In genomic region chr10:110972231-110973134, GRCh38 we compare ENCODE assay signal across 24 cellular contexts. TPM values are rescaled to one million over a fixed set of nuclear protein-coding genes. Genes with fewer than 3 reads are reported as not detected.
DNase-seq lines count a peak whose midpoint lies in the region; ATAC-seq, FAIRE-seq and TF ChIP-seq lines count a peak whose summit lies in the region.
"Had no signal": no experiment of that assay in that cellular context is flagged by ENCODE, and none has a peak within 500 bp of the region (broad histone marks: within the 10 kb centered on the region; RNA-seq: fewer than 3 reads in every experiment).

No MANE protein-coding gene starts in this region.

- H3K27ac ChIP-seq in VCaP: peak overlapping the region; percentile 47; the same call in 1 of the 2 replicates
- H3K27ac ChIP-seq in pancreas: peak overlapping the region in 2 of 4 donors; percentile 32 to 49
- H3K27ac ChIP-seq: brain microvascular endothelial cell, esophagus muscularis mucosa, lower lobe of right lung, skin epidermis, upper lobe of right lung had no signal

- H3K4me3 Mint-ChIP-seq in activated naive CD4-positive, alpha-beta T cell treated with anti-CD3 and anti-CD28 coated beads for 36 hours: no peak overlapping the region
- no peak overlapping the region for H3K4me3 Mint-ChIP-seq in Caco-2 (ENCODE audit: unreplicated experiment)

- FAIRE-seq in islet of Langerhans (lab: Jason Lieb, UNC): peak; percentile 30
- no peak for FAIRE-seq in pancreas (lab: Jason Lieb, UNC)
- FAIRE-seq: H54 had no signal

- CTCF ChIA-PET in activated naive CD4-positive, alpha-beta T cell treated with anti-CD3 and anti-CD28 coated beads for 36 hours (lab: Charles Lee): no interaction called here
- CTCF ChIA-PET in Caco-2 (lab: Charles Lee): no interaction called here

- H3K4me1 Mint-ChIP-seq in activated naive CD4-positive, alpha-beta T cell treated with anti-CD3 and anti-CD28 coated beads for 36 hours (ENCODE audit: low read depth): peaks cover 48% of the 10 kb centered on the region
- H3K4me1 Mint-ChIP-seq in Caco-2 (ENCODE audit: low read depth, unreplicated experiment): peaks cover 8% of the 10 kb centered on the region

- no peaks in the 10 kb centered on the region for H3K27me3 Mint-ChIP-seq in activated naive CD4-positive, alpha-beta T cell treated with anti-CD3 and anti-CD28 coated beads for 36 hours (ENCODE audit: low read depth)
- H3K27me3 Mint-ChIP-seq in Caco-2 (ENCODE audit: insufficient read depth, unreplicated experiment): no peaks in the 10 kb centered on the region
- H3K27me3 Mint-ChIP-seq: effector memory CD8-positive, alpha-beta T cell had no signal

- no peak for DNase-seq in activated naive CD4-positive, alpha-beta T cell treated with anti-CD3 and anti-CD28 coated beads for 36 hours
- no peak for DNase-seq in activated naive CD4-positive, alpha-beta T cell (lab: John Stamatoyannopoulos, UW)
- DNase-seq in pancreas (peak in 1 of 6 donors; percentile 18), AG20443 (ENCODE audit: low spot score) (no peak), Caco-2 (no peak), SK-N-DZ (ENCODE audit: low spot score) (no peak)
- DNase-seq: 8988T; AML-193; brain microvascular endothelial cell; effector memory CD8-positive, alpha-beta T cell; GDM1; islet precursor cell; lower lobe of right lung; NCI-H1092 treated with DMSO at 0.1 percent for 48 hours; NCI-H2029; NCI-H2227 treated with DMSO at 0.1 percent for 48 hours; T-helper 9 cell; upper lobe of right lung had no signal

- H3K27me3 ChIP-seq in pancreas (no peaks in the 10 kb centered on the region), Caco-2 (replicated peaks; ENCODE audit: control insufficient read depth, insufficient read depth, low read length) (no peaks in the 10 kb centered on the region)
- H3K27me3 ChIP-seq: brain microvascular endothelial cell, esophagus muscularis mucosa, upper lobe of right lung had no signal

- peaks cover 1% of the 10 kb centered on the region for H3K36me3 Mint-ChIP-seq in activated naive CD4-positive, alpha-beta T cell treated with anti-CD3 and anti-CD28 coated beads for 36 hours (ENCODE audit: low read depth)
- H3K36me3 Mint-ChIP-seq in Caco-2 (ENCODE audit: insufficient read depth, unreplicated experiment): no peaks in the 10 kb centered on the region

- intact Hi-C loops in activated naive CD4-positive, alpha-beta T cell treated with anti-CD3 and anti-CD28 coated beads for 36 hours (cut with micrococcal nuclease): no loop called here
- intact Hi-C loops in pancreas (cut with DNase I): no loop called here
- intact Hi-C loops in Caco-2 (cut with micrococcal nuclease; ENCODE audit: unreplicated experiment): no loop called here

- H3K36me3 ChIP-seq in pancreas (no peaks in the 10 kb centered on the region), Caco-2 (ENCODE audit: control insufficient read depth, insufficient read depth, low read length) (no peaks in the 10 kb centered on the region)
- H3K36me3 ChIP-seq: brain microvascular endothelial cell, esophagus muscularis mucosa, lower lobe of right lung, upper lobe of right lung had no signal

- POLR2A ChIA-PET in Caco-2 (lab: Charles Lee): no interaction called here

- H3K9me3 Mint-ChIP-seq in activated naive CD4-positive, alpha-beta T cell treated with anti-CD3 and anti-CD28 coated beads for 36 hours: no peaks in the 10 kb centered on the region
- no peaks in the 10 kb centered on the region for H3K9me3 Mint-ChIP-seq in Caco-2 (ENCODE audit: unreplicated experiment)
- H3K9me3 Mint-ChIP-seq: effector memory CD8-positive, alpha-beta T cell had no signal

- H3K9me3 ChIP-seq in pancreas (no peaks in the 10 kb centered on the region), Caco-2 (no peaks in the 10 kb centered on the region; the same call in 1 of the 2 replicates)
- H3K9me3 ChIP-seq: esophagus muscularis mucosa, lower lobe of right lung, upper lobe of right lung had no signal

- ATAC-seq in pancreas: peak in 3 of 4 donors; percentile 44 to 68 (median 58)
- ATAC-seq: effector memory CD8-positive, alpha-beta T cell; lower lobe of right lung; SK-N-SH treated with all-trans-retinoic acid at 6 μM for 48 hours; upper lobe of right lung had no signal

- WGBS in pancreas, 2 donors: 30 to 34% methylated on average over 5 of the region's 5 CpGs

- BruUV-seq in Caco-2 (replicated peaks; lab: Mats Ljungman, UMichigan): no TSS peak

- no peak for TF ChIP-seq CTCF in VCaP (conservative IDR thresholded peaks at IDR 0.05)
- TF ChIP-seq CTCF in pancreas (IDR thresholded peaks at IDR 0.05): no peak
- TF ChIP-seq CTCF in Caco-2 (IDR thresholded peaks at IDR 0.05; ENCODE audit: insufficient read depth in 1 of 2, low read depth in 1 of 2, low read length in 1 of 2, severe bottlenecking in 1 of 2, unreplicated experiment in 1 of 2): no peak

- peak overlapping the region; percentile 46 for H3K27ac Mint-ChIP-seq in activated naive CD4-positive, alpha-beta T cell treated with anti-CD3 and anti-CD28 coated beads for 36 hours
- no peak overlapping the region for H3K27ac Mint-ChIP-seq in Caco-2 (ENCODE audit: unreplicated experiment)

- H3K4me3 ChIP-seq in pancreas: no peak overlapping the region
- H3K4me3 ChIP-seq in Caco-2 (ENCODE audit: low read depth, low read length): no peak overlapping the region
- H3K4me3 ChIP-seq: esophagus muscularis mucosa, lower lobe of right lung, skin epidermis, upper lobe of right lung had no signal

- H3K4me1 ChIP-seq in pancreas (peaks cover 12 to 30% (median 19%) of the 10 kb centered on the region in 3 donors), Caco-2 (no peaks in the 10 kb centered on the region; the same call in 1 of the 2 replicates)
- H3K4me1 ChIP-seq: lower lobe of right lung, upper lobe of right lung had no signal

RNA-seq across cellular contexts. Expression of gene SHOC2, which starts 53.1 kb away (rescaled TPM):
- total RNA-seq in activated naive CD4-positive, alpha-beta T cell treated with anti-CD3 and anti-CD28 coated beads for 36 hours: 10 to 100 TPM; 24.9 to 27.2 TPM
- 10 to 100 TPM; 22.2 to 39.8 (median 26.4) TPM for total RNA-seq in pancreas
- polyA plus RNA-seq in pancreas: 10 to 100 TPM in 1 of 2 donors, 1 to 10 TPM in 1; 8.4 to 14.3 TPM
- total RNA-seq in Caco-2 (2022): 36.1 and 38.5 TPM in 2 replicates
- 13.3 and 22.3 TPM in 2 replicates for polyA plus RNA-seq in SK-N-DZ (2014; cell fraction: cytosol; rRNA removed)
- 10.2 and 10.6 TPM in 2 replicates for polyA plus RNA-seq in SK-N-DZ (2014; cell fraction: nucleus; rRNA removed)

RNA-seq across cellular contexts. Expression of gene BBIP1, which starts 53.5 kb away (rescaled TPM):
- 10 to 100 TPM; 37.2 to 42.6 TPM for total RNA-seq in activated naive CD4-positive, alpha-beta T cell treated with anti-CD3 and anti-CD28 coated beads for 36 hours
- 10 to 100 TPM in 1 of 6 donors, 1 to 10 TPM in 5; 4.2 to 12.4 (median 6.8) TPM for total RNA-seq in pancreas
- 10 to 100 TPM; 15.0 to 21.1 TPM for polyA plus RNA-seq in pancreas
- 16.7 and 19.2 TPM in 2 replicates for total RNA-seq in Caco-2 (2022)
- 48.6 and 48.7 TPM in 2 replicates for polyA plus RNA-seq in SK-N-DZ (2014; cell fraction: cytosol; rRNA removed)
- polyA plus RNA-seq in SK-N-DZ (2014; cell fraction: nucleus; rRNA removed): 57.3 and 69.6 TPM in 2 replicates
